ENCODE assay signal across 10 cellular contexts in the genomic region with DNA sequence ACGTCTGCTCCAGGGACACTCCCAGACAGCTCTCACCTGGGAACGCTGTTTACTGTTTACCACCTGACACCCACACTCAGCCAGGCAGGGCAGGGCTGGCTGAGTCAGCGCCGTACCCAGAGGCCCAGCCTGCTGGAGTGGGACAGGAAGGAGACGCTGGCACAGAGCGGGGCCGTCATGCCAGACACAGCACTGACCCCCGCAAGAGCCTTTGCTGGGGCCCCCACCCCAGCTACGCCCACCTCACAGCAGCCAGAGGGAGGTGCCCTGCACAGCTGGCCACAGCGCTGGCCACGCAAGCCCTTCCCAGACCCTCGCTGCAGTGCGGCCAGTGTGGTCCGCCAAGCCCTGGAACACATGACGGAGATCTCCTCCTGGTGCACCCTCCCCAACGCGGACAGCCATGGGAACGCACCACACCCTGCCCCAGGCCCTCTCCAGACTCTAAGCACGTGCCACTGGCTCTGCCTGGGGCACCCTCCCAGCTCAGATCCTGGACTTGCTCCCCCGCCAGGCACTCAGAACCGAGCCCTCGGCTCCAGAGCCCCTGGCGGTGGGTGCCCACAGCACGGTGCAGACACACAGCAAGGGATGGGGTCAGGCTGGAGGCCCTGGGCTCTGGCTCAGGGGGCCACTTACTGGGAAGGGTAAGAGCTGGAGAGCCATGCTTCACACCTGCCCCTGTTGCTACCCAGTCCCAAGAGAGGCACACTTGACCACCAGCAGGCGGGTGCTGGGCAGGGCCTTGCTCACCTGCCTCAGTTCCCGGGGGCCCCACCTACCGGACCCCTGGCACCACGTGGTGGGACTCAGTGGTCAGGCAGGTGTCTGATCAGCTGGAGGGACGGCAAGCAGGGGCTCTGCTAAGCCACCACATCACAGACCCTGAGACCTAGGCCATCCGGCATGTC. TPM values are rescaled to one million over a fixed set of nuclear protein-coding genes. Genes with fewer than 3 reads are reported as not detected.
DNase-seq lines count a peak whose midpoint lies in the region; ATAC-seq and TF ChIP-seq lines count a peak whose summit lies in the region.
"Had no signal": no experiment of that assay in that cellular context is flagged by ENCODE, and none has a peak within 500 bp of the region (broad histone marks: within the 10 kb centered on the region; RNA-seq: fewer than 3 reads in every experiment).

No MANE protein-coding gene starts in this region.

- H3K4me3 ChIP-seq in sigmoid colon: no peak overlapping the region

- intact Hi-C loops in sigmoid colon (cut with DNase I): no loop called here

- no peak for TF ChIP-seq EP300 in sigmoid colon (IDR thresholded peaks at IDR 0.05)

- H3K36me3 ChIP-seq in sigmoid colon: no peaks in the 10 kb centered on the region

- 22 to 66% methylated on average over 30 of the region's 30 CpGs for WGBS in sigmoid colon, 2 donors

- ATAC-seq in stimulated activated naive CD8-positive, alpha-beta T cell treated with anti-CD3 and anti-CD28 coated beads, Interleukin-15, amount 100 ng/mL, for 72 hours: no peak
- ATAC-seq in HG03342 (IDR thresholded peaks at IDR 0.05; ENCODE audit: unreplicated experiment) (no peak), HG02870 (IDR thresholded peaks at IDR 0.05; ENCODE audit: unreplicated experiment) (no peak)
- ATAC-seq: naive thymus-derived CD8-positive, alpha-beta T cell had no signal

- TF ChIP-seq CTCF in sigmoid colon (IDR thresholded peaks at IDR 0.05): peak in 2 of 4 experiments; percentile 14 to 21

- H3K9me3 ChIP-seq in sigmoid colon: no peaks in the 10 kb centered on the region

- H3K9me3 Mint-ChIP-seq in stimulated activated naive CD8-positive, alpha-beta T cell treated with anti-CD3 and anti-CD28 coated beads, Interleukin-15, amount 100 ng/mL, for 72 hours: no peaks in the 10 kb centered on the region
- H3K9me3 Mint-ChIP-seq: naive thymus-derived CD8-positive, alpha-beta T cell had no signal

- H3K4me1 ChIP-seq in sigmoid colon: peaks cover 0 to 100% (median 96%) of the 10 kb centered on the region in 4 donors

- H3K27ac Mint-ChIP-seq in stimulated activated naive CD8-positive, alpha-beta T cell treated with anti-CD3 and anti-CD28 coated beads, Interleukin-15, amount 100 ng/mL, for 72 hours: peak overlapping the region in 1 of 2 donors; percentile 78

- TF ChIP-seq POLR2A in sigmoid colon (IDR thresholded peaks at IDR 0.05): no peak

- DNase-seq in GM04503 (ENCODE audit: low read depth) (peak; percentile 44), RPMI8226 (peak; percentile 52), glomerular visceral epithelial cell (ENCODE audit: extremely low spot score) (peak; percentile 73), sigmoid colon (peak; percentile 93)
- no peak for DNase-seq in stimulated activated naive CD8-positive, alpha-beta T cell treated with anti-CD3 and anti-CD28 coated beads, Interleukin-15, amount 100 ng/mL, for 72 hours
- DNase-seq in stimulated activated naive CD4-positive, alpha-beta T cell treated with Interleukin-2 at 50 U/mL for 16 hours (lab: John Stamatoyannopoulos, UW): no peak
- DNase-seq: Karpas-422 had no signal

- peak overlapping the region; percentile 90 to 97 (median 96) for H3K27ac ChIP-seq in sigmoid colon

- peaks cover 53% of the 10 kb centered on the region for H3K27me3 Mint-ChIP-seq in stimulated activated naive CD8-positive, alpha-beta T cell treated with anti-CD3 and anti-CD28 coated beads, Interleukin-15, amount 100 ng/mL, for 72 hours

- H3K27me3 ChIP-seq in sigmoid colon: no peaks in the 10 kb centered on the region

- no peak overlapping the region for H3K4me3 Mint-ChIP-seq in stimulated activated naive CD8-positive, alpha-beta T cell treated with anti-CD3 and anti-CD28 coated beads, Interleukin-15, amount 100 ng/mL, for 72 hours
- H3K4me3 Mint-ChIP-seq: naive thymus-derived CD8-positive, alpha-beta T cell had no signal

- H3K4me1 Mint-ChIP-seq in stimulated activated naive CD8-positive, alpha-beta T cell treated with anti-CD3 and anti-CD28 coated beads, Interleukin-15, amount 100 ng/mL, for 72 hours: peaks cover 26% of the 10 kb centered on the region

RNA-seq across cellular contexts. Expression of gene AHNAK2, which starts 5.6 kb away (rescaled TPM):
- 100 to 1,000 TPM in 3 of 4 donors, 10 to 100 TPM in 1; 81.9 to 218 (median 129) TPM for total RNA-seq in sigmoid colon
- 10 to 100 TPM in 1 of 3 donors, 1 to 10 TPM in 1, under 1 TPM in 1; 0.23 to 12.4 (median 2.4) TPM for polyA plus RNA-seq in sigmoid colon
- total RNA-seq: naive thymus-derived CD8-positive, alpha-beta T cell had no signal
- polyA plus RNA-seq: naive thymus-derived CD8-positive, alpha-beta T cell had no signal

RNA-seq across cellular contexts. Expression of gene CLBA1, which starts 13.0 kb away (rescaled TPM):
- total RNA-seq in sigmoid colon: 1 to 10 TPM; 3.2 to 5.1 (median 3.6) TPM
- 1 to 10 TPM; 2.8 to 8.4 (median 3.0) TPM for polyA plus RNA-seq in sigmoid colon

RNA-seq across cellular contexts. Expression of gene PLD4, which starts 47.9 kb away (rescaled TPM):
- total RNA-seq in sigmoid colon: 1 to 10 TPM in 1 of 4 donors, under 1 TPM in 3; 0.28 to 1.5 (median 0.60) TPM
- 1 to 10 TPM in 1 of 3 donors, not detected in 2; 7.1 TPM for polyA plus RNA-seq in sigmoid colon

RNA-seq across cellular contexts. Expression of gene CDCA4, which starts 48.3 kb away (rescaled TPM):
- total RNA-seq in sigmoid colon: 1 to 10 TPM; 5.0 to 7.6 (median 5.6) TPM
- 10 to 100 TPM in 1 of 3 donors, 1 to 10 TPM in 2; 2.4 to 11.3 (median 3.9) TPM for polyA plus RNA-seq in sigmoid colon

Comparison
In these comparisons a context has a peak if more than half of its experiments do, and no peak if none do; other contexts are left out.
1. DNase-seq: peak in GM04503 (single experiment), RPMI8226 (single experiment), glomerular visceral epithelial cell (single experiment) and sigmoid colon (single experiment); none in stimulated activated naive CD8-positive, alpha-beta T cell treated with anti-CD3 and anti-CD28 coated beads, Interleukin-15, amount 100 ng/mL, for 72 hours (0 of 2) and stimulated activated naive CD4-positive, alpha-beta T cell treated with Interleukin-2 at 50 U/mL for 16 hours (single experiment).